In genomic region chr20:45470939-45471338, GRCh38 we compare ENCODE assay signal across 8 cellular contexts. TPM values are rescaled to one million over a fixed set of nuclear protein-coding genes. Genes with fewer than 3 reads are reported as not detected.
A peak's percentile ranks its signal among the peaks of the same experiment; 100 is the strongest.
DNase-seq lines count a peak whose midpoint lies in the region; ATAC-seq lines count a peak whose summit lies in the region.

No MANE protein-coding gene starts in this region.

- DNase-seq in NCI-H345 (lab: John Stamatoyannopoulos, UW) (peak; percentile 42), NCI-H345 treated with DMSO at 0.1 percent for 48 hours (lab: John Stamatoyannopoulos, UW; ENCODE audit: unreplicated experiment) (no peak), NCI-H128 (lab: John Stamatoyannopoulos, UW; ENCODE audit: unreplicated experiment) (peak; percentile 13), occipital lobe (lab: John Stamatoyannopoulos, UW) (peak; percentile 19), SKM-1 (lab: John Stamatoyannopoulos, UW; ENCODE audit: unreplicated experiment) (no peak), AML-193 (lab: John Stamatoyannopoulos, UW) (no peak)
- DNase-seq in effector CD4-positive, alpha-beta T cell: no peak

- ATAC-seq in esophagus mucosa: peak; percentile 7

RNA-seq across cellular contexts. Expression of gene WFDC2, which starts 1.4 kb away (rescaled TPM):
- total RNA-seq in esophagus mucosa: 37.9 TPM
- total RNA-seq in occipital lobe: 3.4 TPM

RNA-seq across cellular contexts. Expression of gene SPINT3, which starts 44.5 kb away (rescaled TPM):
- total RNA-seq in esophagus mucosa: not detected
- not detected for total RNA-seq in occipital lobe

RNA-seq across cellular contexts. Expression of gene PIGT, which starts 55.0 kb away (rescaled TPM):
- total RNA-seq in esophagus mucosa (43.0 TPM), occipital lobe (12.0 TPM)

Comparison
In these comparisons a context has a peak if more than half of its experiments do, and no peak if none do; other contexts are left out.
1. DNase-seq: peak in NCI-H345 (single experiment), NCI-H128 (single experiment) and occipital lobe (single experiment); none in NCI-H345 treated with DMSO at 0.1 percent for 48 hours (single experiment), effector CD4-positive, alpha-beta T cell (single experiment), SKM-1 (single experiment) and AML-193 (0 of 2).